Comparison of ENCODE assay signal across 10 cellular contexts in genomic region chr4:57305836-57306235, GRCh38.
"Had no signal": no experiment of that assay in that cellular context is flagged by ENCODE, and none has a peak within 500 bp of the region (broad histone marks: within the 10 kb centered on the region; RNA-seq: fewer than 3 reads in every experiment).

No MANE protein-coding gene starts in this region.

- H3K4me3 ChIP-seq: GM23248, GM23338, HAP-1 had no signal

- FAIRE-seq: H1, H54 had no signal

- H3K9me3 ChIP-seq: HAP-1 had no signal

- H3K4me2 ChIP-seq: GM23338 had no signal

- H2AFZ ChIP-seq: GM23248 had no signal

- H3K4me1 ChIP-seq: HAP-1 had no signal

- H3K27ac ChIP-seq: GM23248 had no signal

- H3K36me3 ChIP-seq: HAP-1 had no signal

- DNase-seq: GM23248, GOT3, H7, H9, HCEC 1CT, HFFc6 had no signal

- H3K9ac ChIP-seq: GM23248 had no signal
